ENCODE assay signal across 34 cellular contexts in the genomic region with DNA sequence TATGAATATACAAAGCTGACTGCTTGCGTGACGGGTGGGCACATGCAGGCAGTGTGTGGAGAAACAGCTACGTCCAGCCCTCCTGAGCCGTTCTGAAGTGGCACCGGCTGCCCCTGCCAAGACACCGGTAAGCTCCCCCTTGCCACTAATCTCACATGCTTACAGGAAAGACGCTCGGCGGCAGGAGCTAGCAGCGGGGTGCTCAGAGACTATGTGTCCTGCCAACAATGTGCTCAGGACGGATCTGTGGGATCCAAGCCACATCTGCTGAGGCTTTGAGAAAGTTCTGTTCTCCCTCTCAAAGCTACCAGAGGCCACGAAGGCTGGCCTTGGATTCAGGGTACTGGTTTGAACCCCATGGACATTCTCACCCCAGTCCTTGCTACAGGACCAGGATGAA.
DNase-seq lines count a peak whose midpoint lies in the region; ATAC-seq, FAIRE-seq and TF ChIP-seq lines count a peak whose summit lies in the region.
"Had no signal": no experiment of that assay in that cellular context is flagged by ENCODE, and none has a peak within 500 bp of the region (broad histone marks: within the 10 kb centered on the region; RNA-seq: fewer than 3 reads in every experiment).

No MANE protein-coding gene starts in this region.

- H3K27ac Mint-ChIP-seq in endodermal cell (no peak overlapping the region), HFFc6 (no peak overlapping the region)
- H3K27ac Mint-ChIP-seq: activated CD4-positive, alpha-beta memory T cell treated with anti-CD3 and anti-CD28 coated beads, Interleukin-2, amount 10 ng/mL, durations not matched to agents 7 days and 5 days; activated T-helper 17 cell treated with anti-CD3 and anti-CD28 coated beads, Interleukin-2, amount 50 U/mL, for 72 hours; CD8-positive, alpha-beta T cell; T-helper 2 cell treated with Interferon-gamma antibody and Interleukin-4, amounts not matched to agents 5 μg/mL and 100 μg/mL, for 36 hours had no signal

- H3K27ac ChIP-seq in endodermal cell (ENCODE audit: low read depth, low read length): no peak overlapping the region
- no peak overlapping the region for H3K27ac ChIP-seq in kidney (ENCODE audit: low read depth in 2 of 2, low read length in 2 of 2)
- peak overlapping the region in 1 of 5 donors; percentile 20 for H3K27ac ChIP-seq in stomach
- H3K27ac ChIP-seq: foreskin keratinocyte, psoas muscle, upper lobe of right lung had no signal

- H3K27me3 ChIP-seq in endodermal cell (ENCODE audit: control insufficient read depth, insufficient read depth, low read length, poor library complexity, severe bottlenecking) (no peaks in the 10 kb centered on the region), stomach (peaks cover 0 to 35% (median 0%) of the 10 kb centered on the region in 3 donors)
- H3K27me3 ChIP-seq: BE2C, upper lobe of right lung had no signal

- H3K4me1 ChIP-seq in endodermal cell (ENCODE audit: control insufficient read depth, insufficient read depth, low read length) (peaks cover 15% of the 10 kb centered on the region), kidney (ENCODE audit: control insufficient read depth in 1 of 2, insufficient read depth in 1 of 2, low read depth in 1 of 2, low read length in 2 of 2) (no peaks in the 10 kb centered on the region), stomach (peaks cover 0 to 6% (median 3%) of the 10 kb centered on the region in 4 donors)
- H3K4me1 ChIP-seq: BE2C, foreskin keratinocyte, psoas muscle had no signal

- H3K9me3 Mint-ChIP-seq in endodermal cell: no peaks in the 10 kb centered on the region
- peaks cover 49% of the 10 kb centered on the region for H3K9me3 Mint-ChIP-seq in HFFc6
- H3K9me3 Mint-ChIP-seq: activated CD4-positive, alpha-beta memory T cell treated with anti-CD3 and anti-CD28 coated beads, Interleukin-2, amount 10 ng/mL, durations not matched to agents 7 days and 5 days; activated naive CD4-positive, alpha-beta T cell treated with anti-CD3 and anti-CD28 coated beads, Interleukin-2, amount 50 U/mL, for 72 hours; activated T-helper 17 cell treated with anti-CD3 and anti-CD28 coated beads, Interleukin-2, amount 50 U/mL, for 72 hours; CD8-positive, alpha-beta T cell; T-helper 2 cell treated with Interferon-gamma antibody and Interleukin-4, amounts not matched to agents 5 μg/mL and 100 μg/mL, for 36 hours had no signal

- no peak for TF ChIP-seq CTCF in endodermal cell (conservative IDR thresholded peaks at IDR 0.05)
- TF ChIP-seq CTCF in kidney (IDR thresholded peaks at IDR 0.05; ENCODE audit: borderline replicate concordance, extremely low read depth, insufficient read depth): no peak
- no peak for TF ChIP-seq CTCF in stomach (IDR thresholded peaks at IDR 0.05)
- no peak for TF ChIP-seq CTCF in HFFc6 (IDR thresholded peaks at IDR 0.05)

- TF ChIP-seq EP300 in stomach (IDR thresholded peaks at IDR 0.05): no peak

- ATAC-seq in GM18867 (IDR thresholded peaks at IDR 0.05; ENCODE audit: unreplicated experiment) (no peak), HG03442 (IDR thresholded peaks at IDR 0.05; ENCODE audit: unreplicated experiment) (no peak)
- ATAC-seq: activated naive CD4-positive, alpha-beta T cell treated with anti-CD3 and anti-CD28 coated beads, Interleukin-2, amount 50 U/mL, for 72 hours; activated T-helper 17 cell treated with anti-CD3 and anti-CD28 coated beads, Interleukin-2, amount 50 U/mL, for 72 hours; CD8-positive, alpha-beta T cell; esophagus mucosa; foreskin keratinocyte; left colon; upper lobe of right lung had no signal

- intact Hi-C loops in kidney (cut with DNase I): no loop called here
- intact Hi-C loops in stomach (cut with DNase I; ENCODE audit: low total_unique reads): no loop called here

- H3K4me1 Mint-ChIP-seq in endodermal cell (peaks cover 35% of the 10 kb centered on the region), HFFc6 (ENCODE audit: low read depth) (no peaks in the 10 kb centered on the region)
- H3K4me1 Mint-ChIP-seq: activated CD4-positive, alpha-beta memory T cell treated with anti-CD3 and anti-CD28 coated beads, Interleukin-2, amount 10 ng/mL, durations not matched to agents 7 days and 5 days; activated T-helper 17 cell treated with anti-CD3 and anti-CD28 coated beads, Interleukin-2, amount 50 U/mL, for 72 hours had no signal

- H3K9ac ChIP-seq in endodermal cell (ENCODE audit: extremely low read depth, low read length, poor library complexity, severe bottlenecking): no peak overlapping the region
- no peak overlapping the region for H3K9ac ChIP-seq in kidney (ENCODE audit: low read length in 2 of 2)

- DNase-seq in NCI-H524 treated with DMSO at 0.1 percent for 48 hours (lab: John Stamatoyannopoulos, UW) (peak; percentile 58), endodermal cell (peak; percentile 35), kidney (peak; percentile 40), stomach (peak; percentile 20), HFFc6 (no peak)
- DNase-seq in activated CD4-positive, alpha-beta T cell treated with anti-CD3 and anti-CD28 coated beads, Interleukin-2, amount 50 U/mL, for 4 hours: no peak
- DNase-seq: activated CD4-positive, alpha-beta memory T cell treated with anti-CD3 and anti-CD28 coated beads, Interleukin-2, amount 10 ng/mL, durations not matched to agents 7 days and 5 days; activated CD4-positive, alpha-beta T cell treated with anti-CD3 and anti-CD28 coated beads for 1 hour; activated CD8-positive, alpha-beta memory T cell treated with anti-CD3 and anti-CD28 coated beads, Interleukin-2, amount 50 U/mL, for 4 hours; amygdala; BE2C; CD8-positive, alpha-beta T cell; EL; foreskin keratinocyte; HCEC 1CT; Kasumi-1; mesendoderm; MV-4-11; NCI-H1436; NCI-H2081; NCI-H526 treated with DMSO at 0.1 percent for 48 hours; NK-92 treated with Interleukin-12 subunit alpha and Interleukin-12 subunit beta, amount 100 ng/mL, for 24 hours; nucleus accumbens; psoas muscle; stimulated activated CD4-positive, alpha-beta T cell treated with anti-CD3 and anti-CD28 coated beads, Interleukin-15, amount 100 ng/mL, for 24 hours; stimulated activated CD4-positive, alpha-beta T cell treated with anti-CD3 and anti-CD28 coated beads, Interleukin-4, amount 100 ng/mL, for 4 hours; upper lobe of right lung had no signal

- no peak for FAIRE-seq in kidney (lab: Jason Lieb, UNC)

- 89 to 90% methylated on average over 10 to 12 of the region's 12 CpGs for WGBS in endodermal cell (ENCODE audit: insufficient coverage in 1 of 2, insufficient read length in 1 of 2), 2 experiments
- WGBS in stomach, 5 donors: 63 to 84% (median 81%) methylated on average over 3 to 12 of the region's 12 CpGs

- H3K4me3 ChIP-seq in endodermal cell (ENCODE audit: low read length) (no peak overlapping the region), kidney (ENCODE audit: low read length in 2 of 2) (no peak overlapping the region), stomach (no peak overlapping the region)
- H3K4me3 ChIP-seq: psoas muscle, upper lobe of right lung had no signal

- no peaks in the 10 kb centered on the region for H3K9me3 ChIP-seq in endodermal cell (ENCODE audit: control insufficient read depth, low read length)
- no peaks in the 10 kb centered on the region for H3K9me3 ChIP-seq in kidney (ENCODE audit: control insufficient read depth in 1 of 2, low read length in 2 of 2)
- no peaks in the 10 kb centered on the region for H3K9me3 ChIP-seq in stomach
- H3K9me3 ChIP-seq: BE2C, psoas muscle, upper lobe of right lung had no signal

- H3K36me3 Mint-ChIP-seq in endodermal cell (ENCODE audit: low read depth): no peaks in the 10 kb centered on the region
- H3K36me3 Mint-ChIP-seq in HFFc6 (ENCODE audit: low read depth): peaks cover 6% of the 10 kb centered on the region; the same call in 1 of the 2 replicates
- H3K36me3 Mint-ChIP-seq: activated naive CD4-positive, alpha-beta T cell treated with anti-CD3 and anti-CD28 coated beads, Interleukin-2, amount 50 U/mL, for 72 hours; CD8-positive, alpha-beta T cell had no signal

- H3K36me3 ChIP-seq in endodermal cell (ENCODE audit: control insufficient read depth, insufficient read depth, low read length) (no peaks in the 10 kb centered on the region), kidney (ENCODE audit: control insufficient read depth in 1 of 2, insufficient read depth in 2 of 2, low read length in 2 of 2) (no peaks in the 10 kb centered on the region), stomach (no peaks in the 10 kb centered on the region)
- H3K36me3 ChIP-seq: BE2C, upper lobe of right lung had no signal

- H3K4me3 Mint-ChIP-seq in endodermal cell (no peak overlapping the region), HFFc6 (no peak overlapping the region)
- H3K4me3 Mint-ChIP-seq: activated CD4-positive, alpha-beta memory T cell treated with anti-CD3 and anti-CD28 coated beads, Interleukin-2, amount 10 ng/mL, durations not matched to agents 7 days and 5 days; activated T-helper 17 cell treated with anti-CD3 and anti-CD28 coated beads, Interleukin-2, amount 50 U/mL, for 72 hours; CD8-positive, alpha-beta T cell; T-helper 2 cell treated with Interferon-gamma antibody and Interleukin-4, amounts not matched to agents 5 μg/mL and 100 μg/mL, for 36 hours had no signal

- H3K27me3 Mint-ChIP-seq in endodermal cell (ENCODE audit: insufficient read depth): no peaks in the 10 kb centered on the region
- H3K27me3 Mint-ChIP-seq in HFFc6 (ENCODE audit: insufficient read depth): peaks cover 8% of the 10 kb centered on the region
- H3K27me3 Mint-ChIP-seq: activated CD4-positive, alpha-beta memory T cell treated with anti-CD3 and anti-CD28 coated beads, Interleukin-2, amount 10 ng/mL, durations not matched to agents 7 days and 5 days had no signal

- no peak for TF ChIP-seq POLR2A in stomach (IDR thresholded peaks at IDR 0.05)

Comparison
In these comparisons a context has a peak if more than half of its experiments do, and no peak if none do; other contexts are left out.
1. DNase-seq: peak in NCI-H524 treated with DMSO at 0.1 percent for 48 hours (single experiment), endodermal cell (single experiment), kidney (single experiment) and stomach (single experiment); none in activated CD4-positive, alpha-beta T cell treated with anti-CD3 and anti-CD28 coated beads, Interleukin-2, amount 50 U/mL, for 4 hours (0 of 2) and HFFc6 (single experiment).